10 cellular contexts compared by ENCODE assay signal in the genomic region with DNA sequence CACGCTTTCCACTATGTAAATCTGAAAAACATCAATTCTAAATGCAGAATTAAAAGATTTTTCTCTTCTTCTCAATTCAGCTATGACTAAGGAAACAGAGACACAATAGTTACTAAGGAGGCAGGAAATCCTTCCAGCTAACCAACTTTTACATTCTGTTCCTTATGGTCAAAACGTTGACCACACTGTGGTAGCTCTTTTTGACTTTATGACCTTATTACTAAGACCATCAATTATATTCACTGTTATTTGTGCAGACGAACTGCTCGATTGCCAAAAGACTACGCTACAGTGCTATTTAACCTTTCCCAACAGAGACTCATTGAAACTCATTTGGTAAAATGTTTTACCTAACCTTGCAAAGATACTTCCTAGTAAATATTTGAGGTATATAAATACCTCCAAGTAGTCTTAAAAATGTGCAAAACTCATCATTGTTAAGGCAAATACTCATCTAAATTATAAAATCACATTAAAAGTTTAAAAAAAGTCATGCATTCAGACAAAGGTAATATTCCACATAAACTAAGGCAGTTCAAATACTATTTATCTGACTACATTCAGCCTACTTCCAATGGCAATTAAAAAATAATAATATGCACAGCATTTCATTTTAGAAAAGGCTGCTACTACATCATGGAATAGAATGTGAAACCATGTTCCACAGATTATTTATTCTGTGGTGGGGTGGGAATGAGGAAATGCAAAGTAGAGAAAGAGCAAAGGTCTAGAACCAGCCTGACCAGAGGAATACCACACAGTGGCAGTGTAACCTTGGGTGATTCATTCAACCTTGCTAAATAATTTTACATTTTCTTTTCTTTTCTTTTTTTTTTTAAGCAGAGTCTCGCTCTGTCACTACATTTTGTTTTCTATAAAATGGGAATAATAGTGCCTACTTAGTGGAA.
DNase-seq lines count a peak whose midpoint lies in the region; ATAC-seq and TF ChIP-seq lines count a peak whose summit lies in the region.
"Had no signal": no experiment of that assay in that cellular context is flagged by ENCODE, and none has a peak within 500 bp of the region (broad histone marks: within the 10 kb centered on the region; RNA-seq: fewer than 3 reads in every experiment).

No MANE protein-coding gene starts in this region.

- H3K27me3 ChIP-seq in lung (ENCODE audit: control insufficient read depth, insufficient read depth), result no peaks in the 10 kb centered on the region
- no peaks in the 10 kb centered on the region for H3K27me3 ChIP-seq in Peyer's patch
- H3K27me3 ChIP-seq: cardiac muscle cell, MG63 had no signal

- TF ChIP-seq CTCF in lung (IDR thresholded peaks at IDR 0.05; ENCODE audit: control extremely low read depth, extremely low read depth) (no peak), Peyer's patch (IDR thresholded peaks at IDR 0.05) (peak in 2 of 6 experiments; percentile 24 to 34)

- DNase-seq in CD1c-positive myeloid dendritic cell (ENCODE audit: extremely low spot score), result peak; percentile 37
- DNase-seq in amniotic epithelial cell (ENCODE audit: low read depth), result peak; percentile 98
- DNase-seq in lung (ENCODE audit: low spot score), result no peak
- no peak for DNase-seq in Peyer's patch
- DNase-seq in T-helper 2 cell, result no peak
- DNase-seq: MG63 had no signal

- H3K36me3 ChIP-seq in lung (ENCODE audit: control insufficient read depth in 2 of 2, insufficient read depth in 2 of 2, low read length in 2 of 2), result no peaks in the 10 kb centered on the region
- H3K36me3 ChIP-seq in Peyer's patch, result no peaks in the 10 kb centered on the region
- H3K36me3 ChIP-seq: cardiac muscle cell had no signal

- no peak overlapping the region for H3K27ac ChIP-seq in lung (ENCODE audit: low read depth in 1 of 2, low read length in 1 of 2)
- peak overlapping the region in 1 of 4 donors; percentile 47 for H3K27ac ChIP-seq in Peyer's patch
- H3K27ac ChIP-seq: cardiac muscle cell had no signal

- ATAC-seq in HG02885 (IDR thresholded peaks at IDR 0.05; ENCODE audit: poor library complexity, unreplicated experiment) (peak; percentile 53), lung (ENCODE audit: insufficient read depth, low FRiP score) (peak; percentile 67), GM21737 (IDR thresholded peaks at IDR 0.05; ENCODE audit: unreplicated experiment) (no peak)
- no peak for ATAC-seq in activated CD4-positive, CD25-positive, alpha-beta regulatory T cell treated with anti-CD3 and anti-CD28 coated beads, Interleukin-2, amount 50 U/mL, for 24 hours

- 41 to 43% methylated on average over 6 of the region's 6 CpGs for WGBS in lung, 2 donors

- H3K4me3 ChIP-seq in lung, result no peak overlapping the region
- no peak overlapping the region for H3K4me3 ChIP-seq in Peyer's patch
- H3K4me3 ChIP-seq: cardiac muscle cell, MG63 had no signal

- H3K9me3 ChIP-seq in lung (ENCODE audit: control insufficient read depth in 2 of 2, insufficient read depth in 1 of 2, low read length in 1 of 2), result no peaks in the 10 kb centered on the region
- no peaks in the 10 kb centered on the region for H3K9me3 ChIP-seq in Peyer's patch
- H3K9me3 ChIP-seq: MG63 had no signal

- H3K4me1 ChIP-seq in lung (ENCODE audit: control insufficient read depth in 2 of 2, insufficient read depth in 2 of 2, low read length in 2 of 2), result peaks cover 5 to 34% of the 10 kb centered on the region in 2 donors
- peaks cover 0 to 14% (median 4%) of the 10 kb centered on the region in 4 donors for H3K4me1 ChIP-seq in Peyer's patch

- TF ChIP-seq POLR2A in Peyer's patch (IDR thresholded peaks at IDR 0.05), result no peak

Comparison
In these comparisons a context has a peak if more than half of its experiments do, and no peak if none do; other contexts are left out.
1. DNase-seq: peak in CD1c-positive myeloid dendritic cell (single experiment) and amniotic epithelial cell (single experiment); none in lung (single experiment), Peyer's patch (0 of 3) and T-helper 2 cell (0 of 5).
2. ATAC-seq: peak in HG02885 (single experiment) and lung (single experiment); none in GM21737 (single experiment) and activated CD4-positive, CD25-positive, alpha-beta regulatory T cell treated with anti-CD3 and anti-CD28 coated beads, Interleukin-2, amount 50 U/mL, for 24 hours (0 of 2).